Comparison of ENCODE assay signal across 21 cellular contexts in genomic region chr19:48371367-48371766, GRCh38. TPM values are rescaled to one million over a fixed set of nuclear protein-coding genes. Genes with fewer than 3 reads are reported as not detected.
DNase-seq lines count a peak whose midpoint lies in the region; ATAC-seq and TF ChIP-seq lines count a peak whose summit lies in the region.
"Had no signal": no experiment of that assay in that cellular context is flagged by ENCODE, and none has a peak within 500 bp of the region (broad histone marks: within the 10 kb centered on the region; RNA-seq: fewer than 3 reads in every experiment).

No MANE protein-coding gene starts in this region.

- no peak overlapping the region for H3K4me2 ChIP-seq in parathyroid adenoma (ENCODE audit: low read length)

- peak overlapping the region; percentile 72 for H2AFZ ChIP-seq in parathyroid adenoma
- H2AFZ ChIP-seq: GM23248 had no signal

- H3K4me1 ChIP-seq in HEK293 (ENCODE audit: control insufficient read depth, insufficient read depth, low read length) (peaks cover 12% of the 10 kb centered on the region), parathyroid adenoma (peaks cover 17% of the 10 kb centered on the region), endodermal cell (ENCODE audit: control insufficient read depth, insufficient read depth, low read length) (no peaks in the 10 kb centered on the region), gastrocnemius medialis (no peaks in the 10 kb centered on the region)

- H3K27ac ChIP-seq in HEK293 (ENCODE audit: extremely low read depth, low read depth, low read length) (no peak overlapping the region), SK-N-MC (peak overlapping the region; percentile 91; the same call in 1 of the 2 replicates), parathyroid adenoma (peak overlapping the region; percentile 40), endodermal cell (ENCODE audit: low read depth, low read length) (no peak overlapping the region), gastrocnemius medialis (no peak overlapping the region)
- H3K27ac ChIP-seq: GM23248 had no signal

- no peaks in the 10 kb centered on the region for H3K79me2 ChIP-seq in parathyroid adenoma

- no peak overlapping the region for H3K4me3 Mint-ChIP-seq in brain
- no peak overlapping the region for H3K4me3 Mint-ChIP-seq in endodermal cell
- H3K4me3 Mint-ChIP-seq: CD8-positive, alpha-beta T cell had no signal

- DNase-seq in SK-N-MC (ENCODE audit: low read depth, low spot score) (no peak), endodermal cell (no peak), NCI-H2029 treated with DMSO at 0.1 percent for 48 hours (lab: John Stamatoyannopoulos, UW) (no peak), gastrocnemius medialis (no peak)
- DNase-seq: C1 segment of cervical spinal cord; CD4-positive, CD25-positive, alpha-beta regulatory T cell; CD8-positive, alpha-beta T cell; DMS79; EL; GDM1; GM23248; H7; HCEC 1CT had no signal

- no peak for TF ChIP-seq POLR2A in gastrocnemius medialis (IDR thresholded peaks at IDR 0.05)

- H3K36me3 ChIP-seq in HEK293 (ENCODE audit: control insufficient read depth in 2 of 2, insufficient read depth in 1 of 2, low read length in 2 of 2) (no peaks in the 10 kb centered on the region; a peak in 1 of 3 replicates), SK-N-MC (ENCODE audit: insufficient read depth, low read length) (no peaks in the 10 kb centered on the region), parathyroid adenoma (ENCODE audit: control insufficient read depth, insufficient read depth, low read length) (no peaks in the 10 kb centered on the region), endodermal cell (ENCODE audit: control insufficient read depth, insufficient read depth, low read length) (no peaks in the 10 kb centered on the region), gastrocnemius medialis (no peaks in the 10 kb centered on the region)

- H3K9me3 ChIP-seq in HEK293 (ENCODE audit: control insufficient read depth, insufficient read depth, low read depth, low read length), result no peaks in the 10 kb centered on the region
- H3K9me3 ChIP-seq in SK-N-MC (ENCODE audit: low read depth, low read length), result no peaks in the 10 kb centered on the region
- H3K9me3 ChIP-seq in parathyroid adenoma (ENCODE audit: control insufficient read depth, low read length), result no peaks in the 10 kb centered on the region
- no peaks in the 10 kb centered on the region for H3K9me3 ChIP-seq in endodermal cell (ENCODE audit: control insufficient read depth, low read length)
- H3K9me3 ChIP-seq in gastrocnemius medialis, result no peaks in the 10 kb centered on the region

- H3K36me3 Mint-ChIP-seq in brain, result no peaks in the 10 kb centered on the region
- H3K36me3 Mint-ChIP-seq in endodermal cell (ENCODE audit: low read depth), result no peaks in the 10 kb centered on the region
- H3K36me3 Mint-ChIP-seq: CD4-positive, CD25-positive, alpha-beta regulatory T cell; CD8-positive, alpha-beta T cell had no signal

- intact Hi-C loops in gastrocnemius medialis (cut with DNase I; ENCODE audit: low total_unique reads), result no loop called here

- H3K27ac Mint-ChIP-seq in brain (peak overlapping the region in 3 of 5 experiments; percentile 41 to 77 (median 64)), endodermal cell (no peak overlapping the region)
- H3K27ac Mint-ChIP-seq: CD8-positive, alpha-beta T cell had no signal

- in situ Hi-C loops in gastrocnemius medialis (cut with MboI; ENCODE audit: low sequenced_read_pairs in 4 of 4), result no loop called here

- TF ChIP-seq CTCF in HEK293 (tag by site-specific recombination; IDR thresholded peaks at IDR 0.05) (no peak), brain (conservative IDR thresholded peaks at IDR 0.05) (no peak), parathyroid adenoma (IDR thresholded peaks at IDR 0.05) (no peak), endodermal cell (conservative IDR thresholded peaks at IDR 0.05) (no peak), gastrocnemius medialis (IDR thresholded peaks at IDR 0.05 in 4 of 5, conservative IDR thresholded peaks at IDR 0.05 in 1 of 5) (no peak)

- no peak overlapping the region for H3K4me3 ChIP-seq in HEK293 (ENCODE audit: low read depth, low read length)
- no peak overlapping the region for H3K4me3 ChIP-seq in SK-N-MC
- H3K4me3 ChIP-seq in parathyroid adenoma (ENCODE audit: low read depth, low read length), result no peak overlapping the region
- H3K4me3 ChIP-seq in endodermal cell (ENCODE audit: low read length), result no peak overlapping the region
- no peak overlapping the region for H3K4me3 ChIP-seq in gastrocnemius medialis
- H3K4me3 ChIP-seq: GM12878, GM23248 had no signal

- CTCF ChIA-PET in HEK293 (lab: Yijun Ruan, JAX), result interaction anchor here (0.6 kb wide), 1 partner anchor 16 kb away, joined by 3 read pairs; no protein-coding TSS in a partner anchor

- H3K4me1 Mint-ChIP-seq in brain (peaks cover 30% of the 10 kb centered on the region), endodermal cell (no peaks in the 10 kb centered on the region)
- H3K4me1 Mint-ChIP-seq: CD4-positive, CD25-positive, alpha-beta regulatory T cell had no signal

- H3K27me3 Mint-ChIP-seq in brain (peaks cover 3% of the 10 kb centered on the region), endodermal cell (ENCODE audit: insufficient read depth) (peaks cover 34% of the 10 kb centered on the region)

- H3K27me3 ChIP-seq in parathyroid adenoma (ENCODE audit: control insufficient read depth, insufficient read depth, low read length) (no peaks in the 10 kb centered on the region), endodermal cell (ENCODE audit: control insufficient read depth, insufficient read depth, low read length, poor library complexity, severe bottlenecking) (no peaks in the 10 kb centered on the region), gastrocnemius medialis (no peaks in the 10 kb centered on the region)

- H3K9me3 Mint-ChIP-seq in brain, result peaks cover 0 to 2% (median 0%) of the 10 kb centered on the region in 5 experiments
- H3K9me3 Mint-ChIP-seq in endodermal cell, result no peaks in the 10 kb centered on the region
- H3K9me3 Mint-ChIP-seq: CD4-positive, CD25-positive, alpha-beta regulatory T cell; CD8-positive, alpha-beta T cell had no signal

- H3K9ac ChIP-seq in SK-N-MC (ENCODE audit: insufficient read length), result no peak overlapping the region
- H3K9ac ChIP-seq in parathyroid adenoma, result no peak overlapping the region
- H3K9ac ChIP-seq in endodermal cell (ENCODE audit: extremely low read depth, low read length, poor library complexity, severe bottlenecking), result no peak overlapping the region
- H3K9ac ChIP-seq: GM23248 had no signal

- ATAC-seq in gastrocnemius medialis, result no peak
- ATAC-seq: CD8-positive, alpha-beta T cell; GM12878 had no signal

- POLR2A ChIA-PET in HEK293 (lab: Yijun Ruan, JAX), result interaction anchor here (0.5 to 1.1 kb wide), 3 partner anchors 39 to 50 kb away, joined by 4 to 5 read pairs (median 4); no protein-coding TSS in a partner anchor

- 93 to 94% methylated on average over 5 to 7 of the region's 7 CpGs for WGBS in endodermal cell (ENCODE audit: insufficient coverage in 1 of 2, insufficient read length in 1 of 2), 2 experiments

TF ChIP-seq in HEK293, 187 proteins besides CTCF, POLR2A, EP300 and RAD21 (continues in another document):
- TF ChIP-seq ZNF677 (tag by site-specific recombination; IDR thresholded peaks at IDR 0.05) (no peak), ZNF48 (tag by site-specific recombination; IDR thresholded peaks at IDR 0.05) (no peak)
- TF ChIP-seq, protein P1, sequence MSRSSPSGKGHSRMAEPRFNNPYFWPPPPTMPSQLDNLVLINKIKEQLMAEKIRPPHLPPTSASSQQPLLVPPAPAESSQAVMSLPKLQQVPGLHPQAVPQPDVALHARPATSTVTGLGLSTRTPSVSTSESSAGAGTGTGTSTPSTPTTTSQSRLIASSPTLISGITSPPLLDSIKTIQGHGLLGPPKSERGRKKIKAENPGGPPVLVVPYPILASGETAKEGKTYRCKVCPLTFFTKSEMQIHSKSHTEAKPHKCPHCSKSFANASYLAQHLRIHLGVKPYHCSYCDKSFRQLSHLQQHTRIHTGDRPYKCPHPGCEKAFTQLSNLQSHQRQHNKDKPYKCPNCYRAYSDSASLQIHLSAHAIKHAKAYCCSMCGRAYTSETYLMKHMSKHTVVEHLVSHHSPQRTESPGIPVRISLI (tag by site-specific recombination; IDR thresholded peaks at IDR 0.05), result 0 out of 2 replicates have a peak, but pooled peaks have one; percentile 13

RNA-seq across cellular contexts. Expression of gene SYNGR4, which starts 7.2 kb away (rescaled TPM):
- polyA plus RNA-seq in brain (ENCODE audit: insufficient read depth, low read depth, low replicate concordance), result 8.6 TPM
- total RNA-seq in endodermal cell, result not detected
- polyA plus RNA-seq in endodermal cell (2013, experiment 1 of 2), result 0.96 TPM
- not detected for polyA plus RNA-seq in endodermal cell (2013, experiment 2 of 2)
- total RNA-seq in gastrocnemius medialis, result not detected
- total RNA-seq: A172; A673; CD4-positive, CD25-positive, alpha-beta regulatory T cell; CD8-positive, alpha-beta T cell; GM23248; H1; H7 had no signal
- polyA plus RNA-seq: BJ; CD4-positive, CD25-positive, alpha-beta regulatory T cell; GM23248 had no signal

RNA-seq across cellular contexts. Expression of gene TMEM143, which starts 7.6 kb away (rescaled TPM):
- polyA plus RNA-seq in brain (ENCODE audit: insufficient read depth, low read depth, low replicate concordance), result 6.4 TPM
- total RNA-seq in endodermal cell, result 10 to 100 TPM; 13.9 to 19.1 TPM
- 12.9 TPM for polyA plus RNA-seq in endodermal cell (2013, experiment 1 of 2)
- polyA plus RNA-seq in endodermal cell (2013, experiment 2 of 2), result 11.9 TPM
- total RNA-seq in gastrocnemius medialis, result 10 to 100 TPM; 28.8 to 42.3 (median 40.7) TPM

RNA-seq across cellular contexts. Expression of gene KDELR1, which starts 20.0 kb away (rescaled TPM):
- 216 TPM for polyA plus RNA-seq in brain (ENCODE audit: insufficient read depth, low read depth, low replicate concordance)
- 100 to 1,000 TPM; 227 to 285 TPM for total RNA-seq in endodermal cell
- polyA plus RNA-seq in endodermal cell (2013, experiment 1 of 2), result 254 TPM
- 229 TPM for polyA plus RNA-seq in endodermal cell (2013, experiment 2 of 2)
- 10 to 100 TPM; 44.9 to 64.7 (median 54.0) TPM for total RNA-seq in gastrocnemius medialis

RNA-seq across cellular contexts. Expression of gene GRIN2D, which starts 22.1 kb away (rescaled TPM):
- 2.1 TPM for polyA plus RNA-seq in brain (ENCODE audit: insufficient read depth, low read depth, low replicate concordance)
- total RNA-seq in endodermal cell (1 to 10 TPM in 1 of 2 donors, under 1 TPM in 1; 0.77 to 1.2 TPM), gastrocnemius medialis (under 1 TPM in 3 of 4 donors, not detected in 1; 0.07 to 0.27 (median 0.09) TPM)
- 10.1 TPM for polyA plus RNA-seq in endodermal cell (2013, experiment 1 of 2)
- 9.3 TPM for polyA plus RNA-seq in endodermal cell (2013, experiment 2 of 2)
- total RNA-seq: A172; CD4-positive, CD25-positive, alpha-beta regulatory T cell; CD8-positive, alpha-beta T cell had no signal
- polyA plus RNA-seq: CD4-positive, CD25-positive, alpha-beta regulatory T cell had no signal

RNA-seq across cellular contexts. Expression of gene EMP3, which starts 46.0 kb away (rescaled TPM):
- 24.9 TPM for polyA plus RNA-seq in brain (ENCODE audit: insufficient read depth, low read depth, low replicate concordance)
- total RNA-seq in endodermal cell (1 to 10 TPM; 3.5 TPM), gastrocnemius medialis (10 to 100 TPM in 2 of 4 donors, 1 to 10 TPM in 2; 3.8 to 15.3 (median 9.4) TPM)
- 38.7 TPM for polyA plus RNA-seq in endodermal cell (2013, experiment 1 of 2)
- 37.9 TPM for polyA plus RNA-seq in endodermal cell (2013, experiment 2 of 2)

Comparison
In these comparisons a context has a peak if more than half of its experiments do, and no peak if none do; other contexts are left out.
1. H3K27ac ChIP-seq: peak in SK-N-MC (single experiment) and parathyroid adenoma (single experiment); none in HEK293 (single experiment), endodermal cell (single experiment) and gastrocnemius medialis (0 of 4).